Comparison of ENCODE assay signal across 29 cellular contexts in genomic region chr12:94242871-94243270, GRCh38.
DNase-seq lines count a peak whose midpoint lies in the region; ATAC-seq and TF ChIP-seq lines count a peak whose summit lies in the region.
"Had no signal": no experiment of that assay in that cellular context is flagged by ENCODE, and none has a peak within 500 bp of the region (broad histone marks: within the 10 kb centered on the region; RNA-seq: fewer than 3 reads in every experiment).

No MANE protein-coding gene starts in this region.

- no peak for ATAC-seq in GM21367 (IDR thresholded peaks at IDR 0.05; ENCODE audit: unreplicated experiment)
- ATAC-seq: A549, HCT116 had no signal

- H3K9me3 ChIP-seq in endodermal cell (ENCODE audit: control insufficient read depth, low read length) (no peaks in the 10 kb centered on the region), skeletal muscle tissue (ENCODE audit: control insufficient read depth in 3 of 3, low read length in 3 of 3) (no peaks in the 10 kb centered on the region), OCI-LY7 (ENCODE audit: low read length) (no peaks in the 10 kb centered on the region)
- H3K9me3 ChIP-seq: A549, BLaER1, breast epithelium, SK-N-SH, upper lobe of left lung had no signal

- CTCF ChIA-PET in OCI-LY7 (lab: Charles Lee; ENCODE audit: unreplicated experiment), result no interaction called here

- no peaks in the 10 kb centered on the region for H3K27me3 Mint-ChIP-seq in endodermal cell (ENCODE audit: insufficient read depth)
- H3K27me3 Mint-ChIP-seq: activated B cell treated with CpG ODN at 0.5 μM for 24 hours, naive B cell had no signal

- WGBS in endodermal cell (ENCODE audit: insufficient coverage in 1 of 2, insufficient read length in 1 of 2), 2 experiments, result 91 to 96% methylated on average over 5 of the region's 5 CpGs

- H4K20me1 ChIP-seq in OCI-LY7 (ENCODE audit: insufficient read depth, low read length), result peaks cover 12% of the 10 kb centered on the region; the same call in 1 of the 2 replicates
- H4K20me1 ChIP-seq: BLaER1 had no signal

- H3K36me3 ChIP-seq in endodermal cell (ENCODE audit: control insufficient read depth, insufficient read depth, low read length), result no peaks in the 10 kb centered on the region
- no peaks in the 10 kb centered on the region for H3K36me3 ChIP-seq in skeletal muscle tissue (ENCODE audit: control insufficient read depth in 3 of 3, insufficient read depth in 3 of 3, low read length in 3 of 3)
- no peaks in the 10 kb centered on the region for H3K36me3 ChIP-seq in OCI-LY7 (ENCODE audit: insufficient read depth, low read length)
- H3K36me3 ChIP-seq: BLaER1, breast epithelium had no signal

- intact Hi-C loops in OCI-LY7 (cut with micrococcal nuclease; ENCODE audit: unreplicated experiment), result loop anchor here (5.0 kb wide), 1 partner anchor 71 kb away; no protein-coding TSS in a partner anchor

- H3K27ac ChIP-seq in endodermal cell (ENCODE audit: low read depth, low read length) (no peak overlapping the region), skeletal muscle tissue (ENCODE audit: low read depth, low read length) (peak overlapping the region; percentile 29), OCI-LY7 (ENCODE audit: low read depth, low read length, poor library complexity, severe bottlenecking) (no peak overlapping the region)
- H3K27ac ChIP-seq: A549, BLaER1, breast epithelium, KMS-11, upper lobe of left lung had no signal

- in situ Hi-C loops in KBM-7 (cut with MboI; ENCODE audit: low pct_unique_long_range_greater_than_20kb, low sequenced_read_pairs), result no loop called here

- H3K4me1 ChIP-seq in endodermal cell (ENCODE audit: control insufficient read depth, insufficient read depth, low read length) (no peaks in the 10 kb centered on the region), skeletal muscle tissue (ENCODE audit: control insufficient read depth in 3 of 3, insufficient read depth in 3 of 3, low read length in 3 of 3) (peaks cover 2 to 10% (median 8%) of the 10 kb centered on the region in 3 donors), OCI-LY7 (ENCODE audit: insufficient read depth, low read length, poor library complexity, severe bottlenecking) (peaks cover 62% of the 10 kb centered on the region)
- H3K4me1 ChIP-seq: A549, breast epithelium had no signal

- H3K4me2 ChIP-seq in OCI-LY7 (ENCODE audit: low read length), result no peak overlapping the region
- H3K4me2 ChIP-seq: A549, BLaER1, KMS-11, SK-N-SH had no signal

- H3K9ac ChIP-seq in endodermal cell (ENCODE audit: extremely low read depth, low read length, poor library complexity, severe bottlenecking) (no peak overlapping the region), skeletal muscle tissue (ENCODE audit: low read depth in 1 of 3, low read length in 3 of 3) (no peak overlapping the region)
- H3K9ac ChIP-seq: BLaER1, KMS-11, SK-N-SH had no signal

- TF ChIP-seq CTCF in endodermal cell (conservative IDR thresholded peaks at IDR 0.05) (no peak), OCI-LY7 (conservative IDR thresholded peaks at IDR 0.05; ENCODE audit: low read length) (no peak)

- H2AFZ ChIP-seq in OCI-LY7 (ENCODE audit: low read length), result no peak overlapping the region

- no TSS peak for BruUV-seq in OCI-LY7 (replicated peaks; lab: Mats Ljungman, UMichigan)

- peak; percentile 6 for DNase-seq in NCI-H748 (lab: John Stamatoyannopoulos, UW; ENCODE audit: unreplicated experiment)
- no peak for DNase-seq in NCI-H748 treated with DMSO at 0.1 percent for 48 hours (lab: John Stamatoyannopoulos, UW)
- DNase-seq in KBM-7, result peak; percentile 33
- peak; percentile 54 for DNase-seq in endodermal cell
- no peak for DNase-seq in iPS-NIHi7 (ENCODE audit: extremely low spot score)
- no peak for DNase-seq in OCI-LY7 (ENCODE audit: low spot score)
- DNase-seq: activated B cell treated with CpG ODN at 0.5 μM for 24 hours; activated CD4-positive, alpha-beta T cell treated with anti-CD3 and anti-CD28 coated beads, Interleukin-2, amount 50 U/mL, for 48 hours; activated naive CD4-positive, alpha-beta T cell treated with Interleukin-2 at 50 U/mL for 16 hours; amniotic stem cell; kidney; mammary epithelial cell; naive B cell; NCI-H1105; NCI-H2081 treated with DMSO at 0.1 percent for 48 hours; NCI-H510A treated with DMSO at 0.1 percent for 48 hours; occipital lobe; RPMI8226; SK-N-SH; T-helper 2 cell had no signal

- no peak overlapping the region for H3K4me3 ChIP-seq in endodermal cell (ENCODE audit: low read length)
- peak overlapping the region in 1 of 3 donors; percentile 45 for H3K4me3 ChIP-seq in skeletal muscle tissue (ENCODE audit: low read length in 3 of 3)
- H3K4me3 ChIP-seq in OCI-LY7 (ENCODE audit: low read depth, low read length, poor library complexity, severe bottlenecking), result no peak overlapping the region
- H3K4me3 ChIP-seq: A549, BLaER1, breast epithelium, upper lobe of left lung had no signal

- no peak overlapping the region for H3K27ac Mint-ChIP-seq in endodermal cell
- H3K27ac Mint-ChIP-seq: activated B cell treated with CpG ODN at 0.5 μM for 24 hours; dendritic cell treated with granulocyte-macrophage colony-stimulating factor and Interleukin-4, amounts not matched to agents 40 ng/mL and 50 ng/mL, for 4 days; naive B cell had no signal

- H3K27me3 ChIP-seq in endodermal cell (ENCODE audit: control insufficient read depth, insufficient read depth, low read length, poor library complexity, severe bottlenecking), result no peaks in the 10 kb centered on the region
- no peaks in the 10 kb centered on the region for H3K27me3 ChIP-seq in skeletal muscle tissue (ENCODE audit: control insufficient read depth in 3 of 3, insufficient read depth in 3 of 3, low read length in 3 of 3)
- H3K27me3 ChIP-seq: BLaER1, breast epithelium, upper lobe of left lung had no signal

- H3K4me1 Mint-ChIP-seq in endodermal cell, result peaks cover 13% of the 10 kb centered on the region

- no peaks in the 10 kb centered on the region for H3K79me2 ChIP-seq in OCI-LY7 (ENCODE audit: insufficient read depth, low read depth, low read length)

- POLR2A ChIA-PET in OCI-LY7 (lab: Charles Lee), result interaction anchor here (1.0 kb wide), 1 partner anchor 9 kb away, joined by 3 read pairs; no protein-coding TSS in a partner anchor

- H3K9me3 Mint-ChIP-seq in endodermal cell, result no peaks in the 10 kb centered on the region
- H3K9me3 Mint-ChIP-seq: activated B cell treated with CpG ODN at 0.5 μM for 24 hours; dendritic cell treated with granulocyte-macrophage colony-stimulating factor and Interleukin-4, amounts not matched to agents 40 ng/mL and 50 ng/mL, for 4 days; naive B cell had no signal

- H3K36me3 Mint-ChIP-seq in endodermal cell (ENCODE audit: low read depth), result no peaks in the 10 kb centered on the region

- H3K4me3 Mint-ChIP-seq in endodermal cell, result no peak overlapping the region
- H3K4me3 Mint-ChIP-seq: activated B cell treated with CpG ODN at 0.5 μM for 24 hours; dendritic cell treated with granulocyte-macrophage colony-stimulating factor and Interleukin-4, amounts not matched to agents 40 ng/mL and 50 ng/mL, for 4 days had no signal

- no peaks in the 10 kb centered on the region for H3K9me2 ChIP-seq in OCI-LY7 (ENCODE audit: insufficient read depth, low read length)
- H3K9me2 ChIP-seq: SK-N-SH had no signal

Comparison
In these comparisons a context has a peak if more than half of its experiments do, and no peak if none do; other contexts are left out.
1. DNase-seq: peak in NCI-H748 (single experiment), KBM-7 (single experiment) and endodermal cell (single experiment); none in NCI-H748 treated with DMSO at 0.1 percent for 48 hours (single experiment), iPS-NIHi7 (single experiment) and OCI-LY7 (single experiment).